9 cellular contexts compared by ENCODE assay signal in genomic region chr14:76958020-76958965, GRCh38.
DNase-seq lines count a peak whose midpoint lies in the region; ATAC-seq and TF ChIP-seq lines count a peak whose summit lies in the region.
"Had no signal": no experiment of that assay in that cellular context is flagged by ENCODE, and none has a peak within 500 bp of the region (broad histone marks: within the 10 kb centered on the region; RNA-seq: fewer than 3 reads in every experiment).

No MANE protein-coding gene starts in this region.

- H3K9me2 ChIP-seq in GM23338 (ENCODE audit: insufficient read depth), result no peaks in the 10 kb centered on the region

- H3K27me3 Mint-ChIP-seq in GM23338 (ENCODE audit: insufficient read depth, low read depth, poor library complexity), result peaks cover 21% of the 10 kb centered on the region
- peaks cover 2% of the 10 kb centered on the region for H3K27me3 Mint-ChIP-seq in activated naive CD8-positive, alpha-beta T cell treated with anti-CD3 and anti-CD28 coated beads, Interleukin-2, amount 50 U/mL, for 24 hours

- peak overlapping the region; percentile 99 for H3K27ac Mint-ChIP-seq in GM23338
- peak overlapping the region; percentile 98 for H3K27ac Mint-ChIP-seq in activated naive CD8-positive, alpha-beta T cell treated with anti-CD3 and anti-CD28 coated beads, Interleukin-2, amount 50 U/mL, for 24 hours

- H3K27me3 ChIP-seq in ACC112 (ENCODE audit: insufficient read depth, low read length), result no peaks in the 10 kb centered on the region
- H3K27me3 ChIP-seq in GM23338 (ENCODE audit: insufficient read depth), result no peaks in the 10 kb centered on the region
- H3K27me3 ChIP-seq in muscle layer of duodenum (ENCODE audit: low read depth, low read length), result no peaks in the 10 kb centered on the region

- H3K36me3 ChIP-seq in ACC112 (ENCODE audit: insufficient read depth, low read length) (no peaks in the 10 kb centered on the region), GM23338 (ENCODE audit: insufficient read depth) (no peaks in the 10 kb centered on the region), muscle layer of duodenum (ENCODE audit: control insufficient read depth in 1 of 2, insufficient read depth in 2 of 2, low read length in 2 of 2) (no peaks in the 10 kb centered on the region)

- no peaks in the 10 kb centered on the region; the same call in 2 of the 3 replicates for H3K36me3 Mint-ChIP-seq in GM23338 (ENCODE audit: low read depth)
- peaks cover 2% of the 10 kb centered on the region for H3K36me3 Mint-ChIP-seq in activated naive CD8-positive, alpha-beta T cell treated with anti-CD3 and anti-CD28 coated beads, Interleukin-2, amount 50 U/mL, for 24 hours (ENCODE audit: low read depth)

- H3K79me2 ChIP-seq in ACC112 (ENCODE audit: control insufficient read depth, insufficient read depth, low read length, unreplicated experiment) (no peaks in the 10 kb centered on the region), GM23338 (replicated peaks; ENCODE audit: insufficient read depth) (no peaks in the 10 kb centered on the region)

- TF ChIP-seq CTCF in GM23338 (conservative IDR thresholded peaks at IDR 0.05; ENCODE audit: low read depth in 2 of 2), result no peak

- no peaks in the 10 kb centered on the region for H3K9me3 ChIP-seq in muscle layer of duodenum (ENCODE audit: control insufficient read depth in 1 of 2, low read length in 2 of 2)

- no peaks in the 10 kb centered on the region; the same call in 2 of the 3 replicates for H3K9me3 Mint-ChIP-seq in GM23338
- no peaks in the 10 kb centered on the region for H3K9me3 Mint-ChIP-seq in activated naive CD8-positive, alpha-beta T cell treated with anti-CD3 and anti-CD28 coated beads, Interleukin-2, amount 50 U/mL, for 24 hours

- H4K20me1 ChIP-seq in GM23338 (replicated peaks; ENCODE audit: insufficient read depth), result no peaks in the 10 kb centered on the region

- no peak overlapping the region for H3K4me3 Mint-ChIP-seq in GM23338
- H3K4me3 Mint-ChIP-seq in activated naive CD8-positive, alpha-beta T cell treated with anti-CD3 and anti-CD28 coated beads, Interleukin-2, amount 50 U/mL, for 24 hours, result no peak overlapping the region

- peak overlapping the region; percentile 71 for H3K4me2 ChIP-seq in GM23338

- H3K4me3 ChIP-seq in ACC112 (ENCODE audit: low read depth, low read length) (no peak overlapping the region), GM23338 (no peak overlapping the region), muscle layer of duodenum (ENCODE audit: low read depth in 1 of 2, low read length in 2 of 2) (no peak overlapping the region)

- H3F3A ChIP-seq in GM23338 (replicated peaks; ENCODE audit: low read depth), result peaks cover 59% of the 10 kb centered on the region

- ATAC-seq in GM23338 (no peak), GM19455 (IDR thresholded peaks at IDR 0.05; ENCODE audit: unreplicated experiment) (no peak), GM21619 (IDR thresholded peaks at IDR 0.05; ENCODE audit: unreplicated experiment) (no peak), GM18520 (IDR thresholded peaks at IDR 0.05; ENCODE audit: unreplicated experiment) (no peak)
- no peak for ATAC-seq in activated naive CD8-positive, alpha-beta T cell treated with anti-CD3 and anti-CD28 coated beads, Interleukin-2, amount 50 U/mL, for 24 hours

- peaks cover 76% of the 10 kb centered on the region for H3K4me1 Mint-ChIP-seq in GM23338
- H3K4me1 Mint-ChIP-seq in activated naive CD8-positive, alpha-beta T cell treated with anti-CD3 and anti-CD28 coated beads, Interleukin-2, amount 50 U/mL, for 24 hours, result peaks cover 95% of the 10 kb centered on the region

- DNase-seq in GM23338 (ENCODE audit: low spot score), result peak; percentile 44
- no peak for DNase-seq in activated naive CD8-positive, alpha-beta T cell treated with anti-CD3 and anti-CD28 coated beads, Interleukin-2, amount 50 U/mL, for 24 hours
- no peak for DNase-seq in NCI-H2081 treated with DMSO at 0.1 percent for 48 hours (lab: John Stamatoyannopoulos, UW)
- DNase-seq: GDM1 had no signal

- H3K4me1 ChIP-seq in ACC112 (ENCODE audit: control insufficient read depth, insufficient read depth, low read length, unreplicated experiment), result peaks cover 64% of the 10 kb centered on the region
- H3K4me1 ChIP-seq in GM23338 (ENCODE audit: insufficient read depth), result peaks cover 71% of the 10 kb centered on the region
- peaks cover 23 to 35% of the 10 kb centered on the region in 2 donors for H3K4me1 ChIP-seq in muscle layer of duodenum (ENCODE audit: control insufficient read depth in 1 of 2, insufficient read depth in 2 of 2, low read length in 2 of 2)

- H2AFZ ChIP-seq in ACC112 (ENCODE audit: low read length, unreplicated experiment) (no peak overlapping the region), GM23338 (no peak overlapping the region)

- H3K27ac ChIP-seq in ACC112 (ENCODE audit: low read depth, low read length) (peak overlapping the region; percentile 18; the same call in 1 of the 2 replicates), GM23338 (ENCODE audit: low read depth) (peak overlapping the region; percentile 98), muscle layer of duodenum (ENCODE audit: low read length) (peak overlapping the region; percentile 60)

TF ChIP-seq in GM23338, 12 proteins besides CTCF, POLR2A, EP300 and RAD21 (continues in another document):
- no peak for TF ChIP-seq REST (IDR thresholded peaks at IDR 0.05; ENCODE audit: unreplicated experiment)

Comparison
In these comparisons a context has a peak if more than half of its experiments do, and no peak if none do; other contexts are left out.
1. H3K27ac ChIP-seq: peak in every context shown above with its lines; median percentile 98 in GM23338; 60 in muscle layer of duodenum; 18 in ACC112.